1 cellular context compared by ENCODE assay signal in genomic region chr19:36687214-36688056, GRCh38.
TF ChIP-seq lines count a peak whose summit lies in the region.

Gene ZNF567, plus strand, starts transcription at chr19:36687612. Its CDS starts 7,256 bp downstream, at chr19:36694868.

TF ChIP-seq in HepG2, 621 proteins besides CTCF, POLR2A, EP300 and RAD21 (continued from another document and continues in another):
- TF ChIP-seq BCLAF1 (IDR thresholded peaks at IDR 0.05) (no peak), JDP2 (CRISPR knock-in tag; IDR thresholded peaks at IDR 0.05; ENCODE audit: borderline replicate concordance) (no peak), LBX2 (CRISPR knock-in tag; IDR thresholded peaks at IDR 0.05; ENCODE audit: borderline replicate concordance) (no peak; the same call in 1 of the 2 replicates), TFAP4 (IDR thresholded peaks at IDR 0.05; ENCODE audit: borderline replicate concordance, low read depth) (peak; percentile 26; the same call in 1 of the 2 replicates), ZNF274 (CRISPR knock-in tag; IDR thresholded peaks at IDR 0.05) (peak; percentile 77), GATAD1 (CRISPR knock-in tag; IDR thresholded peaks at IDR 0.05) (peak; percentile 84), THAP7 (CRISPR knock-in tag; IDR thresholded peaks at IDR 0.05) (0 out of 2 replicates have a peak, but pooled peaks have one; percentile 75), ZNF468 (CRISPR knock-in tag; IDR thresholded peaks at IDR 0.05) (no peak), PHF5A (CRISPR knock-in tag; IDR thresholded peaks at IDR 0.05; ENCODE audit: low read depth, unreplicated experiment) (peak; percentile 48), PHF20 (CRISPR knock-in tag; IDR thresholded peaks at IDR 0.05) (peak; percentile 75), HOXD1 (CRISPR knock-in tag; IDR thresholded peaks at IDR 0.05) (peak; percentile 75; the same call in 1 of the 2 replicates), ATF6 (CRISPR knock-in tag; conservative IDR thresholded peaks at IDR 0.05) (no peak), MXD3 (CRISPR knock-in tag; IDR thresholded peaks at IDR 0.05) (peak; percentile 37; the same call in 1 of the 2 replicates), ATF4 (CRISPR knock-in tag; IDR thresholded peaks at IDR 0.05) (peak in 1 of 2 experiments; percentile 52; a peak in 2 of 4 replicates), ZNF576 (CRISPR knock-in tag; IDR thresholded peaks at IDR 0.05) (no peak), ZSCAN9 (CRISPR knock-in tag; IDR thresholded peaks at IDR 0.05; ENCODE audit: borderline replicate concordance) (no peak), GZF1 (CRISPR knock-in tag; IDR thresholded peaks at IDR 0.05) (0 out of 2 replicates have a peak, but pooled peaks have one; percentile 46), POLR2AphosphoS2 (IDR thresholded peaks at IDR 0.05; ENCODE audit: low read depth, low read length) (no peak), PAXIP1 (CRISPR knock-in tag; conservative IDR thresholded peaks at IDR 0.05) (peak; percentile 51), GATA4 (IDR thresholded peaks at IDR 0.05; ENCODE audit: borderline replicate concordance, low read depth) (no peak), TEAD2 (CRISPR knock-in tag; IDR thresholded peaks at IDR 0.05) (peak; percentile 70; the same call in 1 of the 2 replicates), CC2D1A (CRISPR knock-in tag; IDR thresholded peaks at IDR 0.05) (no peak), JARID2 (CRISPR knock-in tag; IDR thresholded peaks at IDR 0.05; ENCODE audit: insufficient replicate concordance) (no peak), ZNF350 (CRISPR knock-in tag; IDR thresholded peaks at IDR 0.05; ENCODE audit: borderline replicate concordance, low read depth) (peak; percentile 75; the same call in 1 of the 2 replicates), ZGPAT (CRISPR knock-in tag; IDR thresholded peaks at IDR 0.05) (peak; percentile 85), GATAD2A (CRISPR knock-in tag; IDR thresholded peaks at IDR 0.05) (peak; percentile 51; the same call in 1 of the 2 replicates), TCF7L2 (IDR thresholded peaks at IDR 0.05; ENCODE audit: low read depth, low read length) (no peak), GTF3A (CRISPR knock-in tag; conservative IDR thresholded peaks at IDR 0.05) (no peak), ZNF512B (CRISPR knock-in tag; IDR thresholded peaks at IDR 0.05; ENCODE audit: borderline replicate concordance) (peak; percentile 82; the same call in 1 of the 2 replicates), ZXDC (CRISPR knock-in tag; IDR thresholded peaks at IDR 0.05) (0 out of 2 replicates have a peak, but pooled peaks have one; percentile 59), ATF7 (IDR thresholded peaks at IDR 0.05) (no peak), ATF7 (CRISPR knock-in tag; IDR thresholded peaks at IDR 0.05) (no peak), ZZZ3 (CRISPR knock-in tag; IDR thresholded peaks at IDR 0.05; ENCODE audit: borderline replicate concordance) (peak; percentile 99), FOXK2 (IDR thresholded peaks at IDR 0.05) (no peak), ZNF766 (CRISPR knock-in tag; IDR thresholded peaks at IDR 0.05; ENCODE audit: borderline replicate concordance) (peak; percentile 86; the same call in 1 of the 2 replicates), CENPX (CRISPR knock-in tag; IDR thresholded peaks at IDR 0.05) (no peak), FOSL2 (CRISPR knock-in tag; IDR thresholded peaks at IDR 0.05) (no peak), MIXL1 (CRISPR knock-in tag; IDR thresholded peaks at IDR 0.05) (0 out of 2 replicates have a peak, but pooled peaks have one; percentile 15), EHMT2 (IDR thresholded peaks at IDR 0.05; ENCODE audit: borderline replicate concordance, low read depth, low read length) (no peak)
